In the genomic region with DNA sequence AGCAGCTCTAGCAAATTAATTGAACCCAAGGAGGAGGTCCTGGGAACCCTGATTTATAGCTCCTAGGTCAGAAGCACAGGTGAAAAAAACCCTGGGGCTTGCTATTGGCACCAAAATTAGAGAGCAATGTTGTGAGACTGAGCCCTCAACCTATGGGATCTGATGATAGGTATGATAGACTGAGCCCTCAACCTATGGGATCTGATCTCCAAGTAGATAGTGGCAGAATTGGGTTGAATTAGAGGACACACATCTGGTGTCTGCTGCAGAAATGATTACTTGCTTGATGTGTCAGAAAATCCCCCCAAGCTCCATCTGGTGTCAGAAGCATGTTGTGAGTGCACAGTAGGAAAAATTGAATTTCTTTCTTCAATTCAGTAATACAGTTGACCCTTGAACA, we compare ENCODE assay signal across 21 cellular contexts.
"Had no signal": no experiment of that assay in that cellular context is flagged by ENCODE, and none has a peak within 500 bp of the region (broad histone marks: within the 10 kb centered on the region; RNA-seq: fewer than 3 reads in every experiment).

No MANE protein-coding gene starts in this region.

- H3K4me3 ChIP-seq: ascending aorta, esophagus muscularis mucosa, heart right ventricle, mucosa of descending colon, neural progenitor cell, right atrium auricular region, tibial nerve had no signal

- DNase-seq: activated CD4-positive, alpha-beta T cell treated with anti-CD3 and anti-CD28 coated beads, Interleukin-2, amount 10 ng/mL, durations not matched to agents 7 days and 5 days; activated CD8-positive, alpha-beta memory T cell treated with anti-CD3 and anti-CD28 coated beads, Interleukin-2, amount 50 U/mL, for 4 hours; activated effector memory CD4-positive, alpha-beta T cell treated with anti-CD3 and anti-CD28 coated beads, Interleukin-2, amount 50 U/mL, for 16 hours; activated T-cell treated with anti-CD3 and anti-CD28 coated beads, Interleukin-2, amount 50 U/mL, for 48 hours; cerebellar nuclear complex; effector CD8-positive, alpha-beta T cell; heart right ventricle; immature natural killer cell; kidney glomerular epithelial cell; mucosa of descending colon; naive B cell; stimulated activated CD4-positive, alpha-beta T cell treated with anti-CD3 and anti-CD28 coated beads, Interleukin-12 subunit alpha, Interleukin-12 subunit beta, amount 100 ng/mL, for 4 hours; stimulated activated CD4-positive, alpha-beta T cell treated with anti-CD3 and anti-CD28 coated beads, Interleukin-1b, Interleukin-23, amount 100 ng/mL, for 48 hours; stimulated activated naive CD8-positive, alpha-beta T cell treated with anti-CD3 and anti-CD28 coated beads, Interleukin-15, Interleukin-2, amounts not matched to agents 100 U/mL and 50 U/mL, for 24 hours; substantia nigra; T-helper 9 cell had no signal
